Comparison of ENCODE assay signal across 9 cellular contexts in genomic region chr6:109383438-109383940, GRCh38. TPM values are rescaled to one million over a fixed set of nuclear protein-coding genes. Genes with fewer than 3 reads are reported as not detected.
DNase-seq lines count a peak whose midpoint lies in the region; ATAC-seq and TF ChIP-seq lines count a peak whose summit lies in the region.
"Had no signal": no experiment of that assay in that cellular context is flagged by ENCODE, and none has a peak within 500 bp of the region (broad histone marks: within the 10 kb centered on the region; RNA-seq: fewer than 3 reads in every experiment).

No MANE protein-coding gene starts in this region.

- TF ChIP-seq RAD21 in IMR-90 (IDR thresholded peaks at IDR 0.05; ENCODE audit: low read length) = no peak

- peak overlapping the region in 1 of 2 experiments; percentile 18; a peak in 2 of 4 replicates for H4K8ac ChIP-seq in IMR-90 (ENCODE audit: low read depth in 2 of 2, low read length in 2 of 2)

- H3K79me2 ChIP-seq in mammary epithelial cell (ENCODE audit: insufficient read depth, low read length) = peaks cover 33% of the 10 kb centered on the region

- TF ChIP-seq CTCF in AG04450 (IDR thresholded peaks at IDR 0.05; ENCODE audit: low read depth, low read length) = no peak
- no peak for TF ChIP-seq CTCF in IMR-90 (conservative IDR thresholded peaks at IDR 0.05; ENCODE audit: low read depth, low read length)
- TF ChIP-seq CTCF in mammary epithelial cell (conservative IDR thresholded peaks at IDR 0.05 in 1 of 2, IDR thresholded peaks at IDR 0.05 in 1 of 2; ENCODE audit: extremely low read depth in 1 of 2, insufficient read depth in 1 of 2, low read depth in 1 of 2, low read length in 2 of 2) = no peak

- H2BK120ac ChIP-seq in IMR-90 (ENCODE audit: low read depth, low read length) = no peak overlapping the region

- CTCF ChIA-PET in AG04450 (lab: Charles Lee) (interaction anchor here (0.6 to 4.4 kb wide), 15 partner anchors 8 to 311 kb away, joined by 3 to 47 read pairs (median 4); partner anchors contain the start of genes PPIL6, SMPD2 and ZBTB24), IMR-90 (lab: Yijun Ruan, JAX) (interaction anchor here (0.6 to 2.4 kb wide), 4 partner anchors 13 to 196 kb away, joined by 3 to 14 read pairs (median 3); no protein-coding TSS in a partner anchor), mammary epithelial cell (lab: Charles Lee; ENCODE audit: low non-redundant PET) (interaction anchor here (0.6 to 1.7 kb wide), 5 partner anchors 52 to 842 kb away, joined by 3 to 13 read pairs (median 3); no protein-coding TSS in a partner anchor)

- peak overlapping the region; percentile 20; the same call in 1 of the 2 replicates for H3K18ac ChIP-seq in IMR-90 (ENCODE audit: low read depth, low read length)

- no peak for ATAC-seq in IMR-90 (ENCODE audit: low read depth)

- 0 out of 2 replicates have a peak, but pooled peaks cover 1% of the 10 kb centered on the region for H3K4me1 ChIP-seq in IMR-90 (ENCODE audit: control insufficient read depth, insufficient read depth, low read length)
- H3K4me1 ChIP-seq in mammary epithelial cell (ENCODE audit: insufficient read depth, low read length) = peaks cover 29% of the 10 kb centered on the region
- H3K4me1 ChIP-seq in mucosa of stomach (ENCODE audit: control insufficient read depth, insufficient read depth, low read length) = peaks cover 25% of the 10 kb centered on the region

- H3K4ac ChIP-seq in IMR-90 (ENCODE audit: low read depth, low read length) = no peak overlapping the region

- H2AK5ac ChIP-seq in IMR-90 (ENCODE audit: low read depth, low read length) = peak overlapping the region; percentile 2; the same call in 1 of the 2 replicates

- H3K9me3 ChIP-seq in AG04450 (ENCODE audit: control insufficient read depth, insufficient read depth, low read length) (no peaks in the 10 kb centered on the region; the same call in 1 of the 2 replicates), IMR-90 (ENCODE audit: control insufficient read depth, insufficient read depth, low read length) (no peaks in the 10 kb centered on the region), mammary epithelial cell (replicated peaks; ENCODE audit: insufficient read depth, low read length) (no peaks in the 10 kb centered on the region), mucosa of stomach (ENCODE audit: control insufficient read depth, low read length) (no peaks in the 10 kb centered on the region)

- peaks cover 3% of the 10 kb centered on the region for H3K27me3 ChIP-seq in AG04450 (ENCODE audit: control insufficient read depth, insufficient read depth, low read length)
- peaks cover 11% of the 10 kb centered on the region for H3K27me3 ChIP-seq in IMR-90 (ENCODE audit: control insufficient read depth, insufficient read depth, low read length)
- no peaks in the 10 kb centered on the region for H3K27me3 ChIP-seq in mammary epithelial cell (ENCODE audit: insufficient read depth, low read length)
- H3K27me3 ChIP-seq in mucosa of stomach (ENCODE audit: control insufficient read depth, insufficient read depth, low read length) = no peaks in the 10 kb centered on the region

- dilution Hi-C loops in IMR-90 (cut with HindIII; ENCODE audit: low sequenced_read_pairs, unreplicated experiment) (no loop called here), mammary epithelial cell (cut with HindIII; ENCODE audit: low sequenced_read_pairs) (no loop called here)

- peak overlapping the region; percentile 66; the same call in 1 of the 2 replicates for H3K9ac ChIP-seq in IMR-90 (ENCODE audit: low read depth, low read length)
- H3K9ac ChIP-seq in mammary epithelial cell (ENCODE audit: insufficient read depth, low read length) = peak overlapping the region; percentile 94
- peak overlapping the region; percentile 99 for H3K9ac ChIP-seq in mucosa of stomach (ENCODE audit: low read length)

- no CpG with 5 or more reads among the region's 5 CpGs for WGBS in IMR-90 (ENCODE audit: extremely low coverage in 2 of 2, insufficient read length in 1 of 2), 2 experiments
- WGBS in mammary epithelial cell (ENCODE audit: low coverage, missing lambda C conversion rate) = 2% methylated on average over 5 of the region's 5 CpGs

- no peak overlapping the region for H2AK9ac ChIP-seq in IMR-90 (replicated peaks; ENCODE audit: low read depth, low read length, poor library complexity)

- H3K9me1 ChIP-seq in IMR-90 (ENCODE audit: insufficient read depth, low read length) = no peaks in the 10 kb centered on the region; the same call in 1 of the 2 replicates

- H3K36me3 ChIP-seq in IMR-90 (ENCODE audit: control insufficient read depth, insufficient read depth, low read length) = no peaks in the 10 kb centered on the region
- H3K36me3 ChIP-seq in mammary epithelial cell (ENCODE audit: insufficient read depth, low read length) = peaks cover 3% of the 10 kb centered on the region
- H3K36me3 ChIP-seq in mucosa of stomach (ENCODE audit: control insufficient read depth, insufficient read depth, low read length) = no peaks in the 10 kb centered on the region

- TF ChIP-seq POLR2A in IMR-90 (IDR thresholded peaks at IDR 0.05; ENCODE audit: low read depth, low read length) = no peak

- H3K27ac ChIP-seq in AG04450 (ENCODE audit: low read depth, low read length) = no peak overlapping the region
- H3K27ac ChIP-seq in IMR-90 (ENCODE audit: insufficient read depth, low read length) = no peak overlapping the region
- peak overlapping the region; percentile 98 for H3K27ac ChIP-seq in mammary epithelial cell (ENCODE audit: insufficient read depth, low read depth, low read length)

- H4K20me1 ChIP-seq in IMR-90 (ENCODE audit: insufficient read depth, low read length) (peaks cover 34% of the 10 kb centered on the region), mammary epithelial cell (ENCODE audit: insufficient read depth, low read length) (no peaks in the 10 kb centered on the region)

- H2AFZ ChIP-seq in IMR-90 (replicated peaks; ENCODE audit: low read length, poor library complexity) (peak overlapping the region; percentile 26), mammary epithelial cell (ENCODE audit: low read depth, low read length) (peak overlapping the region; percentile 56)

- H3K4me2 ChIP-seq in IMR-90 (ENCODE audit: low read depth, low read length) = peak overlapping the region; percentile 91
- H3K4me2 ChIP-seq in mammary epithelial cell (ENCODE audit: insufficient read depth, low read depth, low read length) = peak overlapping the region; percentile 88

- POLR2A ChIA-PET in AG04450 (lab: Yijun Ruan, JAX) = interaction anchor here (0.6 to 2.7 kb wide), 5 partner anchors 45 to 310 kb away, joined by 4 to 22 read pairs (median 7); partner anchors contain the start of genes CEP57L1, PPIL6, SESN1 and SMPD2
- POLR2A ChIA-PET in IMR-90 (lab: Charles Lee; ENCODE audit: unreplicated experiment) = interaction anchor here (0.6 kb wide), 2 partner anchors 193 to 1381 kb away, joined by 3 to 5 read pairs; no protein-coding TSS in a partner anchor

- no peak overlapping the region for H2BK20ac ChIP-seq in IMR-90 (ENCODE audit: low read depth, low read length)

- DNase-seq in AG04450 (ENCODE audit: low read depth, low spot score) = no peak
- no peak for DNase-seq in IMR-90
- no peak for DNase-seq in mammary epithelial cell
- DNase-seq in kidney glomerular epithelial cell (lab: John Stamatoyannopoulos, UW) = no peak
- no peak for DNase-seq in HuH-7.5 (ENCODE audit: low spot score)
- DNase-seq in NCI-H128 (lab: John Stamatoyannopoulos, UW; ENCODE audit: unreplicated experiment) = no peak
- no peak for DNase-seq in NCI-H748 (lab: John Stamatoyannopoulos, UW; ENCODE audit: unreplicated experiment)
- DNase-seq: activated gamma-delta T cell treated with Interleukin-2 at 50 U/mL for 16 hours had no signal

- H2BK5ac ChIP-seq in IMR-90 (ENCODE audit: low read depth, low read length, poor library complexity, severe bottlenecking) = no peak overlapping the region

- in situ Hi-C loops in IMR-90 (cut with MboI; ENCODE audit: low sequenced_read_pairs) = loop anchor here (25.0 kb wide), 2 partner anchors 196 to 846 kb away; no protein-coding TSS in a partner anchor
- in situ Hi-C loops in mammary epithelial cell (cut with MboI; ENCODE audit: low sequenced_read_pairs in 2 of 2) = loop anchor here in 1 of 2 donors (10.0 to 25.0 kb wide), 2 partner anchors 199 to 821 kb away; partner anchors contain the start of gene FOXO3

- no peak overlapping the region for H4K5ac ChIP-seq in IMR-90 (ENCODE audit: low read depth, low read length)

- H3K56ac ChIP-seq in IMR-90 (ENCODE audit: extremely low read depth, insufficient read depth, low read length) = no peak overlapping the region

- BruUV-seq in IMR-90 (replicated peaks; lab: Mats Ljungman, UMichigan) (no TSS peak), mammary epithelial cell (replicated peaks; lab: Mats Ljungman, UMichigan) (no TSS peak)

- peak overlapping the region; percentile 98 for H3K4me3 ChIP-seq in AG04450 (ENCODE audit: low read depth, low read length)
- peak overlapping the region; percentile 64; the same call in 1 of the 2 replicates for H3K4me3 ChIP-seq in IMR-90 (ENCODE audit: insufficient read depth, low read depth, low read length)
- peak overlapping the region; percentile 70 to 100 (median 95) for H3K4me3 ChIP-seq in mammary epithelial cell (replicated peaks in 1 of 3; ENCODE audit: insufficient read depth in 1 of 3, low read depth in 2 of 3, low read length in 3 of 3)
- H3K4me3 ChIP-seq in mucosa of stomach (ENCODE audit: low read length) = peak overlapping the region; percentile 79

- no peak overlapping the region for H4K91ac ChIP-seq in IMR-90 (ENCODE audit: insufficient read depth, low read depth, low read length)

- intact Hi-C loops in IMR-90 (cut with micrococcal nuclease) (loop anchor here (1.0 to 10.0 kb wide), 6 partner anchors 57 to 826 kb away; partner anchors contain the start of genes AK9, FIG4, PPIL6 and SMPD2), mammary epithelial cell (cut with micrococcal nuclease) (loop anchor here (1.0 to 10.0 kb wide), 6 partner anchors 57 to 841 kb away; partner anchors contain the start of genes CEP57L1, PPIL6, SESN1 and SMPD2)

- peaks cover 8 to 16% of the 10 kb centered on the region in 2 experiments for H3K79me1 ChIP-seq in IMR-90 (ENCODE audit: low read depth in 1 of 2, low read length in 2 of 2)

- no peak overlapping the region for H2BK15ac ChIP-seq in IMR-90 (ENCODE audit: low read depth, low read length)

- no peak overlapping the region for H3K14ac ChIP-seq in IMR-90 (replicated peaks; ENCODE audit: low read depth, low read length)

- no peak overlapping the region for H3K23ac ChIP-seq in IMR-90 (ENCODE audit: low read depth, low read length)

RNA-seq across cellular contexts. Expression of gene CD164, which starts 1.2 kb away (rescaled TPM):
- 344 and 383 TPM in 2 replicates for polyA plus RNA-seq in AG04450 (2011; rRNA removed)
- 292 and 328 TPM in 2 replicates for polyA minus RNA-seq in AG04450 (2011; rRNA and poly(A)+ RNA removed)
- 127 and 150 TPM in 2 replicates for total RNA-seq in IMR-90 (2012; rRNA removed)
- 146 and 148 TPM in 2 replicates for polyA plus RNA-seq in IMR-90 (2012; rRNA removed)
- polyA plus RNA-seq in IMR-90 (2012; cell fraction: cytosol; rRNA removed) = 104 and 125 TPM in 2 replicates
- 38.9 and 93.3 TPM in 2 replicates for polyA plus RNA-seq in IMR-90 (2012; cell fraction: nucleus; rRNA removed; ENCODE audit: low replicate concordance)
- total RNA-seq in mammary epithelial cell = 100 to 1,000 TPM; 113 to 145 TPM
- polyA plus RNA-seq in mammary epithelial cell = 94.8 TPM
- polyA minus RNA-seq in mammary epithelial cell = 149 TPM

RNA-seq across cellular contexts. Expression of gene PPIL6, which starts 56.9 kb away (rescaled TPM):
- polyA plus RNA-seq in AG04450 (2011; rRNA removed) = 0.71 and 0.83 TPM in 2 replicates
- polyA minus RNA-seq in AG04450 (2011; rRNA and poly(A)+ RNA removed) = not detected in 2 replicates
- total RNA-seq in IMR-90 (2012; rRNA removed) = 0.18 and 1.4 TPM in 2 replicates
- 0.07 and 0.15 TPM in 2 replicates for polyA plus RNA-seq in IMR-90 (2012; rRNA removed)
- polyA plus RNA-seq in IMR-90 (2012; cell fraction: cytosol; rRNA removed) = 0.09 and 0.12 TPM in 2 replicates
- 0.06 and 0.09 TPM in 2 replicates for polyA plus RNA-seq in IMR-90 (2012; cell fraction: nucleus; rRNA removed; ENCODE audit: low replicate concordance)
- total RNA-seq in mammary epithelial cell = 1 to 10 TPM in 1 of 2 donors, under 1 TPM in 1; 0.61 to 4.2 TPM
- 0.45 TPM for polyA plus RNA-seq in mammary epithelial cell
- polyA minus RNA-seq in mammary epithelial cell = not detected

RNA-seq across cellular contexts. Expression of gene SMPD2, which starts 57.0 kb away (rescaled TPM):
- 4.5 and 5.4 TPM in 2 replicates for polyA plus RNA-seq in AG04450 (2011; rRNA removed)
- polyA minus RNA-seq in AG04450 (2011; rRNA and poly(A)+ RNA removed) = 11.4 and 13.4 TPM in 2 replicates
- total RNA-seq in IMR-90 (2012; rRNA removed) = 8.3 and 9.0 TPM in 2 replicates
- polyA plus RNA-seq in IMR-90 (2012; rRNA removed) = 7.1 and 7.7 TPM in 2 replicates
- polyA plus RNA-seq in IMR-90 (2012; cell fraction: cytosol; rRNA removed) = 5.2 and 6.0 TPM in 2 replicates
- 18.1 and 25.2 TPM in 2 replicates for polyA plus RNA-seq in IMR-90 (2012; cell fraction: nucleus; rRNA removed; ENCODE audit: low replicate concordance)
- 10 to 100 TPM; 11.3 to 11.7 TPM for total RNA-seq in mammary epithelial cell
- polyA plus RNA-seq in mammary epithelial cell = 19.5 TPM
- polyA minus RNA-seq in mammary epithelial cell = 52.3 TPM
